In genomic region chr12:55996201-55996714, GRCh38 we compare ENCODE assay signal across 8 cellular contexts. TPM values are rescaled to one million over a fixed set of nuclear protein-coding genes. Genes with fewer than 3 reads are reported as not detected.
A peak's percentile ranks its signal among the peaks of the same experiment; 100 is the strongest.
DNase-seq lines count a peak whose midpoint lies in the region; ATAC-seq and TF ChIP-seq lines count a peak whose summit lies in the region.

No MANE protein-coding gene starts in this region.

- peaks cover 8% of the 10 kb centered on the region for H3K27me3 Mint-ChIP-seq in GM23338 (ENCODE audit: insufficient read depth, low read depth, poor library complexity)

- no peak overlapping the region for H2AFZ ChIP-seq in GM23338

- peak overlapping the region; percentile 70; the same call in 1 of the 2 replicates for H3K4me2 ChIP-seq in GM23338

- H3K4me1 ChIP-seq in GM23338 (ENCODE audit: insufficient read depth) (0 out of 2 replicates have a peak, but pooled peaks cover 4% of the 10 kb centered on the region), ectodermal cell (ENCODE audit: control insufficient read depth, insufficient read depth, low read length) (no peaks in the 10 kb centered on the region), lung (ENCODE audit: control insufficient read depth in 2 of 2, insufficient read depth in 2 of 2, low read length in 2 of 2) (peaks cover 0 to 2% of the 10 kb centered on the region in 2 donors)

- H3F3A ChIP-seq in GM23338 (replicated peaks; ENCODE audit: low read depth), result peaks cover 7% of the 10 kb centered on the region; the same call in 1 of the 2 replicates

- 70 to 73% methylated on average over 13 to 14 of the region's 14 CpGs for WGBS in ectodermal cell, 2 experiments
- WGBS in lung, 2 donors, result 25 to 30% methylated on average over 14 of the region's 14 CpGs

- H3K27ac ChIP-seq in GM23338 (ENCODE audit: low read depth) (no peak overlapping the region), ectodermal cell (ENCODE audit: insufficient read depth, low read depth, low read length, poor library complexity, severe bottlenecking) (peak overlapping the region; percentile 1), lung (ENCODE audit: low read depth in 1 of 2, low read length in 1 of 2) (peak overlapping the region in 1 of 2 donors; percentile 77)

- ATAC-seq in GM23338 (peak; percentile 12), lung (ENCODE audit: insufficient read depth, low FRiP score) (peak; percentile 56), HG02763 (IDR thresholded peaks at IDR 0.05; ENCODE audit: unreplicated experiment) (no peak)

- no peaks in the 10 kb centered on the region for H3K9me2 ChIP-seq in GM23338 (ENCODE audit: insufficient read depth)

- H3K4me3 ChIP-seq in GM23338 (peak overlapping the region; percentile 72), ectodermal cell (ENCODE audit: insufficient read depth, low read depth, low read length) (peak overlapping the region; percentile 76), lung (no peak overlapping the region)

- H3K36me3 ChIP-seq in GM23338 (ENCODE audit: insufficient read depth) (peaks cover 19% of the 10 kb centered on the region), ectodermal cell (ENCODE audit: control insufficient read depth, insufficient read depth, low read length) (peaks cover 23% of the 10 kb centered on the region), lung (ENCODE audit: control insufficient read depth in 2 of 2, insufficient read depth in 2 of 2, low read length in 2 of 2) (peaks cover 16 to 20% of the 10 kb centered on the region in 2 donors)

- no peaks in the 10 kb centered on the region for H3K9me3 ChIP-seq in ectodermal cell (ENCODE audit: control insufficient read depth, low read length)
- H3K9me3 ChIP-seq in lung (ENCODE audit: control insufficient read depth in 2 of 2, insufficient read depth in 1 of 2, low read length in 1 of 2), result no peaks in the 10 kb centered on the region

- peaks cover 8% of the 10 kb centered on the region; the same call in 1 of the 2 replicates for H3K79me2 ChIP-seq in GM23338 (replicated peaks; ENCODE audit: insufficient read depth)

- no peaks in the 10 kb centered on the region for H3K27me3 ChIP-seq in GM23338 (ENCODE audit: insufficient read depth)
- H3K27me3 ChIP-seq in ectodermal cell (ENCODE audit: control insufficient read depth, insufficient read depth, low read length, poor library complexity, severe bottlenecking), result no peaks in the 10 kb centered on the region
- no peaks in the 10 kb centered on the region for H3K27me3 ChIP-seq in lung (ENCODE audit: control insufficient read depth, insufficient read depth)

- TF ChIP-seq CTCF in GM23338 (conservative IDR thresholded peaks at IDR 0.05; ENCODE audit: low read depth in 2 of 2) (peak; percentile 80 to 100), lung (IDR thresholded peaks at IDR 0.05; ENCODE audit: control extremely low read depth, extremely low read depth) (peak; percentile 72)

- no peak overlapping the region; the same call in 1 of the 2 replicates for H3K27ac Mint-ChIP-seq in GM23338

- DNase-seq in ACHN, result peak; percentile 81
- peak; percentile 77 for DNase-seq in GM23338 (ENCODE audit: low spot score)
- DNase-seq in NCI-H526 treated with DMSO at 0.1 percent for 48 hours (lab: John Stamatoyannopoulos, UW), result peak; percentile 32
- peak; percentile 48 to 62 for DNase-seq in activated CD4-positive, alpha-beta T cell treated with anti-CD3 and anti-CD28 coated beads, Interleukin-2, amount 50 U/mL, for 48 hours
- peak; percentile 67 for DNase-seq in lung (ENCODE audit: low spot score)
- DNase-seq in stimulated activated CD8-positive, alpha-beta memory T cell treated with anti-CD3 and anti-CD28 coated beads, Interleukin-15, amount 100 ng/mL, for 48 hours (ENCODE audit: low read depth in 2 of 2), result peak; percentile 21 to 36

- no peaks in the 10 kb centered on the region; the same call in 2 of the 3 replicates for H3K4me1 Mint-ChIP-seq in GM23338

- in situ Hi-C loops in ACHN (cut with HindIII; ENCODE audit: low pct_ligation_motif_present, low pct_unique_long_range_greater_than_20kb, low sequenced_read_pairs), result no loop called here

- peak overlapping the region; percentile 98 for H3K4me3 Mint-ChIP-seq in GM23338

- no peaks in the 10 kb centered on the region for H3K9me3 Mint-ChIP-seq in GM23338

- no peaks in the 10 kb centered on the region for H4K20me1 ChIP-seq in GM23338 (replicated peaks; ENCODE audit: insufficient read depth)

- peaks cover 42% of the 10 kb centered on the region for H3K36me3 Mint-ChIP-seq in GM23338 (ENCODE audit: low read depth)

TF ChIP-seq in GM23338, 12 proteins besides CTCF, POLR2A, EP300 and RAD21 (continues in another document):
- TF ChIP-seq REST (IDR thresholded peaks at IDR 0.05; ENCODE audit: unreplicated experiment) (no peak), JUNB (IDR thresholded peaks at IDR 0.05; ENCODE audit: unreplicated experiment) (no peak), ZNF331 (CRISPR knock-in tag; IDR thresholded peaks at IDR 0.05; ENCODE audit: low read depth) (no peak), EZH2 (IDR thresholded peaks at IDR 0.05; ENCODE audit: low read depth, unreplicated experiment) (no peak), STAT1 (IDR thresholded peaks at IDR 0.05; ENCODE audit: unreplicated experiment) (no peak), CREB1 (CRISPR knock-in tag; IDR thresholded peaks at IDR 0.05; ENCODE audit: low read depth) (no peak), NANOG (IDR thresholded peaks at IDR 0.05; ENCODE audit: borderline replicate concordance) (no peak), EZH2phosphoT487 (IDR thresholded peaks at IDR 0.05; ENCODE audit: unreplicated experiment) (no peak), ZNF114 (CRISPR knock-in tag; IDR thresholded peaks at IDR 0.05) (no peak)

RNA-seq across cellular contexts. Expression of gene SUOX, which starts 0.8 kb away (rescaled TPM):
- total RNA-seq in GM23338 (2014; rRNA removed; shearing (Covaris generic)), result 21.9 and 27.5 TPM in 2 replicates
- polyA plus RNA-seq in GM23338 (2016; fragmentation: Nextera tagmentation; extraction: Ambion mirVana) (13.9 and 14.0 TPM in 2 replicates), lung (10 to 100 TPM; 15.1 to 17.1 TPM)
- 28.0 TPM for polyA plus RNA-seq in ectodermal cell (2013, experiment 1 of 4)
- 29.0 TPM for polyA plus RNA-seq in ectodermal cell (2013, experiment 2 of 4)
- 23.9 TPM for polyA plus RNA-seq in ectodermal cell (2013, experiment 3 of 4)
- polyA plus RNA-seq in ectodermal cell (2013, experiment 4 of 4), result 28.0 TPM
- total RNA-seq in lung, result 10 to 100 TPM; 17.7 to 26.2 TPM

RNA-seq across cellular contexts. Expression of gene RAB5B, which starts 22.4 kb away (rescaled TPM):
- 43.7 and 46.5 TPM in 2 replicates for total RNA-seq in GM23338 (2014; rRNA removed; shearing (Covaris generic))
- polyA plus RNA-seq in GM23338 (2016; fragmentation: Nextera tagmentation; extraction: Ambion mirVana) (18.6 and 19.7 TPM in 2 replicates), lung (10 to 100 TPM; 64.5 to 70.0 TPM)
- 87.9 TPM for polyA plus RNA-seq in ectodermal cell (2013, experiment 1 of 4)
- polyA plus RNA-seq in ectodermal cell (2013, experiment 2 of 4), result 87.3 TPM
- 62.6 TPM for polyA plus RNA-seq in ectodermal cell (2013, experiment 3 of 4)
- 74.3 TPM for polyA plus RNA-seq in ectodermal cell (2013, experiment 4 of 4)
- total RNA-seq in lung, result 100 to 1,000 TPM; 113 to 118 TPM

RNA-seq across cellular contexts. Expression of gene IKZF4, which starts 24.6 kb away (rescaled TPM):
- 9.0 and 12.2 TPM in 2 replicates for total RNA-seq in GM23338 (2014; rRNA removed; shearing (Covaris generic))
- polyA plus RNA-seq in GM23338 (2016; fragmentation: Nextera tagmentation; extraction: Ambion mirVana) (4.3 and 4.6 TPM in 2 replicates), lung (1 to 10 TPM; 3.3 to 3.5 TPM)
- 14.7 TPM for polyA plus RNA-seq in ectodermal cell (2013, experiment 1 of 4)
- polyA plus RNA-seq in ectodermal cell (2013, experiment 2 of 4), result 14.5 TPM
- 12.4 TPM for polyA plus RNA-seq in ectodermal cell (2013, experiment 3 of 4)
- 13.1 TPM for polyA plus RNA-seq in ectodermal cell (2013, experiment 4 of 4)
- 10 to 100 TPM in 1 of 2 donors, 1 to 10 TPM in 1; 7.0 to 10.7 TPM for total RNA-seq in lung

RNA-seq across cellular contexts. Expression of gene CDK2, which starts 29.6 kb away (rescaled TPM):
- total RNA-seq in GM23338 (2014; rRNA removed; shearing (Covaris generic)), result 27.7 and 31.0 TPM in 2 replicates
- 14.1 and 15.2 TPM in 2 replicates for polyA plus RNA-seq in GM23338 (2016; fragmentation: Nextera tagmentation; extraction: Ambion mirVana)
- 65.8 TPM for polyA plus RNA-seq in ectodermal cell (2013, experiment 1 of 4)
- polyA plus RNA-seq in ectodermal cell (2013, experiment 2 of 4), result 54.3 TPM
- polyA plus RNA-seq in ectodermal cell (2013, experiment 3 of 4), result 61.2 TPM
- polyA plus RNA-seq in ectodermal cell (2013, experiment 4 of 4), result 62.9 TPM
- total RNA-seq in lung, result 10 to 100 TPM; 27.4 to 28.0 TPM
- polyA plus RNA-seq in lung, result 10 to 100 TPM; 13.0 to 25.5 TPM

RNA-seq across cellular contexts. Expression of gene PMEL, which starts 30.4 kb away (rescaled TPM):
- total RNA-seq in GM23338 (2014; rRNA removed; shearing (Covaris generic)), result 81.6 and 108 TPM in 2 replicates
- 64.5 and 68.1 TPM in 2 replicates for polyA plus RNA-seq in GM23338 (2016; fragmentation: Nextera tagmentation; extraction: Ambion mirVana)
- polyA plus RNA-seq in ectodermal cell (2013, experiment 1 of 4), result 314 TPM
- polyA plus RNA-seq in ectodermal cell (2013, experiment 2 of 4), result 354 TPM
- 220 TPM for polyA plus RNA-seq in ectodermal cell (2013, experiment 3 of 4)
- 241 TPM for polyA plus RNA-seq in ectodermal cell (2013, experiment 4 of 4)
- total RNA-seq in lung, result 1 to 10 TPM in 1 of 2 donors, under 1 TPM in 1; 0.43 to 1.7 TPM
- 1 to 10 TPM; 1.0 to 1.1 TPM for polyA plus RNA-seq in lung

Comparison
In these comparisons a context has a peak if more than half of its experiments do, and no peak if none do; other contexts are left out.
1. DNase-seq: peak in every context shown above with its lines; median percentile 81 in ACHN; 77 in GM23338; 67 in lung; 55 in activated CD4-positive, alpha-beta T cell treated with anti-CD3 and anti-CD28 coated beads, Interleukin-2, amount 50 U/mL, for 48 hours; 32 in NCI-H526 treated with DMSO at 0.1 percent for 48 hours; 28 in stimulated activated CD8-positive, alpha-beta memory T cell treated with anti-CD3 and anti-CD28 coated beads, Interleukin-15, amount 100 ng/mL, for 48 hours.